In genomic region chr1:84690397-84691138, GRCh38 we compare ENCODE assay signal across 8 cellular contexts. TPM values are rescaled to one million over a fixed set of nuclear protein-coding genes. Genes with fewer than 3 reads are reported as not detected.
DNase-seq lines count a peak whose midpoint lies in the region; ATAC-seq and TF ChIP-seq lines count a peak whose summit lies in the region.

A gene with protein sequence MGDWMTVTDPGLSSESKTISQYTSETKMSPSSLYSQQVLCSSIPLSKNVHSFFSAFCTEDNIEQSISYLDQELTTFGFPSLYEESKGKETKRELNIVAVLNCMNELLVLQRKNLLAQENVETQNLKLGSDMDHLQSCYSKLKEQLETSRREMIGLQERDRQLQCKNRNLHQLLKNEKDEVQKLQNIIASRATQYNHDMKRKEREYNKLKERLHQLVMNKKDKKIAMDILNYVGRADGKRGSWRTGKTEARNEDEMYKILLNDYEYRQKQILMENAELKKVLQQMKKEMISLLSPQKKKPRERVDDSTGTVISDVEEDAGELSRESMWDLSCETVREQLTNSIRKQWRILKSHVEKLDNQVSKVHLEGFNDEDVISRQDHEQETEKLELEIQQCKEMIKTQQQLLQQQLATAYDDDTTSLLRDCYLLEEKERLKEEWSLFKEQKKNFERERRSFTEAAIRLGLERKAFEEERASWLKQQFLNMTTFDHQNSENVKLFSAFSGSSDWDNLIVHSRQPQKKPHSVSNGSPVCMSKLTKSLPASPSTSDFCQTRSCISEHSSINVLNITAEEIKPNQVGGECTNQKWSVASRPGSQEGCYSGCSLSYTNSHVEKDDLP (minus strand): TSS chr1:84690461. CDS start chr1:84671219, 19,242 bp downstream.

- H3K4me3 ChIP-seq in fibroblast of the aortic adventitia (ENCODE audit: low read depth, low read length): peak within 1 kb of the TSS; percentile 82

- peak; percentile 98 for DNase-seq in ELR (ENCODE audit: low read depth)
- DNase-seq in H9: peak; percentile 98
- DNase-seq in M059J (ENCODE audit: low read depth): peak; percentile 96
- DNase-seq in activated effector memory CD4-positive, alpha-beta T cell treated with Interleukin-2 at 50 U/mL for 16 hours: peak; percentile 99
- peak; percentile 96 for DNase-seq in fibroblast of the aortic adventitia (ENCODE audit: low read depth)
- peak; percentile 99 for DNase-seq in natural killer cell treated with Interleukin-12 subunit alpha and Interleukin-12 subunit beta and Interleukin-15 and Interleukin-18, amount 100 ng/mL, for 72 hours (ENCODE audit: low spot score)
- peak; percentile 98 for DNase-seq in stimulated activated naive CD4-positive, alpha-beta T cell treated with Interleukin-2 at 50 U/mL for 16 hours (lab: John Stamatoyannopoulos, UW)

- H3K4me1 ChIP-seq in H9 (ENCODE audit: insufficient read depth, low read length): peaks cover 9% of the 10 kb centered on the region; the same call in 1 of the 2 replicates

- peaks cover 12% of the 10 kb centered on the region; the same call in 1 of the 2 replicates for H3K79me2 ChIP-seq in H9 (ENCODE audit: insufficient read depth, low read length)

- H4K8ac ChIP-seq in H9 (replicated peaks; ENCODE audit: insufficient read length, low read depth, low read length): no peak within 1 kb of the TSS

- H3K4me3 Mint-ChIP-seq in H9: peak within 1 kb of the TSS; percentile 77 to 93
- peak within 1 kb of the TSS; percentile 99 for H3K4me3 Mint-ChIP-seq in natural killer cell treated with Interleukin-12 subunit alpha and Interleukin-12 subunit beta and Interleukin-15 and Interleukin-18, amount 100 ng/mL, for 72 hours

- no peak within 1 kb of the TSS for H3K56ac ChIP-seq in H9 (ENCODE audit: insufficient read length, low read depth, low read length)

- no peak within 1 kb of the TSS for H4K91ac ChIP-seq in H9 (ENCODE audit: insufficient read length, low read depth, low read length)

- H4K5ac ChIP-seq in H9 (ENCODE audit: insufficient read length, low read depth, low read length): no peak within 1 kb of the TSS

- peak; percentile 64 for TF ChIP-seq POLR2A in Raji (IDR thresholded peaks at IDR 0.05; ENCODE audit: insufficient read depth, low read depth, low read length)

- peak within 1 kb of the TSS; percentile 58 for H3K18ac ChIP-seq in H9 (ENCODE audit: insufficient read length, low read depth, low read length)

- no peak within 1 kb of the TSS for H2BK15ac ChIP-seq in H9 (ENCODE audit: low read depth, low read length)

- H2AFZ ChIP-seq in H9 (ENCODE audit: low read length): no peak within 1 kb of the TSS

- H2BK5ac ChIP-seq in H9 (ENCODE audit: insufficient read length, low read length): no peak within 1 kb of the TSS

- peaks cover 3% of the 10 kb centered on the region for H4K20me1 ChIP-seq in H9 (ENCODE audit: control insufficient read depth, insufficient read depth, insufficient read length)

- peak within 1 kb of the TSS; percentile 92 for H3K4me2 ChIP-seq in H9 (ENCODE audit: insufficient read depth, insufficient read length, low read length)

- no peaks in the 10 kb centered on the region for H3K27me3 ChIP-seq in H9 (ENCODE audit: insufficient read depth, low read length)

- no peaks in the 10 kb centered on the region for H3K9me3 ChIP-seq in H9 (ENCODE audit: control insufficient read depth, low read depth, low read length)

- no peak within 1 kb of the TSS for H2BK120ac ChIP-seq in H9 (ENCODE audit: low read depth, low read length, poor library complexity, severe bottlenecking)

- no peak within 1 kb of the TSS for H2BK20ac ChIP-seq in H9 (ENCODE audit: low read depth, low read length, poor library complexity, severe bottlenecking)

- peak within 1 kb of the TSS; percentile 47 for H3K9ac ChIP-seq in H9 (ENCODE audit: extremely low read depth, insufficient read length, low read length)

- no peak within 1 kb of the TSS for H3T11ph ChIP-seq in H9 (ENCODE audit: low read length)

- TF ChIP-seq CTCF in H9 (conservative IDR thresholded peaks at IDR 0.05) (no peak), fibroblast of the aortic adventitia (IDR thresholded peaks at IDR 0.05; ENCODE audit: insufficient read depth, low read length) (no peak)

- H3K79me1 ChIP-seq in H9 (ENCODE audit: insufficient read depth, low read depth, low read length, poor library complexity, severe bottlenecking): no peaks in the 10 kb centered on the region

- peak within 1 kb of the TSS; percentile 95 to 98 (median 96) for H3K27ac Mint-ChIP-seq in H9
- peak within 1 kb of the TSS; percentile 97 to 98 for H3K27ac Mint-ChIP-seq in natural killer cell treated with Interleukin-12 subunit alpha and Interleukin-12 subunit beta and Interleukin-15 and Interleukin-18, amount 100 ng/mL, for 72 hours

- no peaks in the 10 kb centered on the region for H3K27me3 Mint-ChIP-seq in H9 (ENCODE audit: low read depth)
- H3K27me3 Mint-ChIP-seq in natural killer cell treated with Interleukin-12 subunit alpha and Interleukin-12 subunit beta and Interleukin-15 and Interleukin-18, amount 100 ng/mL, for 72 hours: no peaks in the 10 kb centered on the region

- peak within 1 kb of the TSS; percentile 3 for H3K27ac ChIP-seq in H9 (ENCODE audit: insufficient read length, low read depth, low read length)

- no peak within 1 kb of the TSS for H2AK5ac ChIP-seq in H9 (ENCODE audit: insufficient read length, low read length)

- H3K23ac ChIP-seq in H9 (ENCODE audit: insufficient read length, low read depth, low read length): no peak within 1 kb of the TSS

- H3K23me2 ChIP-seq in H9 (ENCODE audit: insufficient read length, low read depth, low read length, poor library complexity, severe bottlenecking): peaks cover 7% of the 10 kb centered on the region

- no CpG with 5 or more reads among the region's 68 CpGs for WGBS in H9 (ENCODE audit: extremely low coverage, insufficient read length, low lambda C conversion rate)

- H3K4me1 Mint-ChIP-seq in H9: peaks cover 30 to 36% of the 10 kb centered on the region in 2 experiments
- peaks cover 47 to 58% of the 10 kb centered on the region in 2 donors for H3K4me1 Mint-ChIP-seq in natural killer cell treated with Interleukin-12 subunit alpha and Interleukin-12 subunit beta and Interleukin-15 and Interleukin-18, amount 100 ng/mL, for 72 hours (ENCODE audit: low read depth in 2 of 2)

- H3K14ac ChIP-seq in H9 (ENCODE audit: insufficient read depth, low read length): peak within 1 kb of the TSS; percentile 81

- no peaks in the 10 kb centered on the region; a peak in 1 of 7 replicates for H3K36me3 Mint-ChIP-seq in H9 (ENCODE audit: insufficient read depth in 1 of 3, low read depth in 3 of 3)
- H3K36me3 Mint-ChIP-seq in natural killer cell treated with Interleukin-12 subunit alpha and Interleukin-12 subunit beta and Interleukin-15 and Interleukin-18, amount 100 ng/mL, for 72 hours: no peaks in the 10 kb centered on the region

- peak; percentile 95 to 96 for ATAC-seq in natural killer cell treated with Interleukin-12 subunit alpha and Interleukin-12 subunit beta and Interleukin-15 and Interleukin-18, amount 100 ng/mL, for 72 hours

- H3K9me3 Mint-ChIP-seq in H9: peaks cover 0 to 4% of the 10 kb centered on the region in 2 experiments; a peak in 2 of 5 replicates
- H3K9me3 Mint-ChIP-seq in natural killer cell treated with Interleukin-12 subunit alpha and Interleukin-12 subunit beta and Interleukin-15 and Interleukin-18, amount 100 ng/mL, for 72 hours: no peaks in the 10 kb centered on the region

- H3K4ac ChIP-seq in H9 (ENCODE audit: low read depth, low read length): no peak within 1 kb of the TSS

- no peak within 1 kb of the TSS for H2BK12ac ChIP-seq in H9 (ENCODE audit: insufficient read length, low read depth, low read length)

RNA-seq across cellular contexts. Expression of the gene that starts here (rescaled TPM):
- 19.0 and 19.6 TPM in 2 replicates for total RNA-seq in H9 (2021)
- total RNA-seq in M059J (2014; rRNA removed; shearing (Covaris generic)): 41.3 and 45.5 TPM in 2 replicates
- total RNA-seq in fibroblast of the aortic adventitia (ENCODE audit: low replicate concordance): 34.9 and 40.3 TPM in 2 replicates
- total RNA-seq in natural killer cell treated with Interleukin-12 subunit alpha and Interleukin-12 subunit beta and Interleukin-15 and Interleukin-18, amount 100 ng/mL, for 72 hours: 10 to 100 TPM in 1 of 2 donors, 1 to 10 TPM in 1; 6.5 to 10.0 TPM

Comparison
In these comparisons a context has a peak if more than half of its experiments do, and no peak if none do; other contexts are left out.
1. Peak in every context shown above with its lines: DNase-seq, ATAC-seq, H3K4me3 ChIP-seq and H3K27ac ChIP-seq.